Comparison of ENCODE assay signal across 24 cellular contexts in genomic region chr16:72309001-72309400, GRCh38.
DNase-seq lines count a peak whose midpoint lies in the region; ATAC-seq, FAIRE-seq and TF ChIP-seq lines count a peak whose summit lies in the region.
"Had no signal": no experiment of that assay in that cellular context is flagged by ENCODE, and none has a peak within 500 bp of the region (broad histone marks: within the 10 kb centered on the region; RNA-seq: fewer than 3 reads in every experiment).

No MANE protein-coding gene starts in this region.

- no peak overlapping the region for H3K23ac ChIP-seq in H9 (ENCODE audit: insufficient read length, low read depth, low read length)

- no CpG with 5 or more reads among the region's 4 CpGs for WGBS in H9 (ENCODE audit: extremely low coverage, insufficient read length, low lambda C conversion rate)
- 33 to 53% methylated on average over 4 of the region's 4 CpGs for WGBS in body of pancreas, 2 donors
- 43 to 54% methylated on average over 4 of the region's 4 CpGs for WGBS in pancreas, 2 donors

- no peak for TF ChIP-seq POLR2A in body of pancreas (IDR thresholded peaks at IDR 0.05)

- no peaks in the 10 kb centered on the region for H3K4me1 ChIP-seq in H9 (ENCODE audit: insufficient read depth, low read length)
- peaks cover 9% of the 10 kb centered on the region for H3K4me1 ChIP-seq in body of pancreas
- no peaks in the 10 kb centered on the region for H3K4me1 ChIP-seq in pancreas
- H3K4me1 ChIP-seq: A549; BE2C; BLaER1 treated with 17β-estradiol and CSF1 and Interleukin-3, amounts not matched to agents 10 nM and 100 nM had no signal

- ATAC-seq in body of pancreas (peak; percentile 74), pancreas (peak in 3 of 4 donors; percentile 37 to 46 (median 39)), GM18858 (IDR thresholded peaks at IDR 0.05; ENCODE audit: unreplicated experiment) (no peak), omental fat pad (ENCODE audit: low FRiP score) (no peak)
- ATAC-seq: A549, GM12878 had no signal

- peaks cover 5% of the 10 kb centered on the region in 2 experiments; a peak in 2 of 4 replicates for H3K4me1 Mint-ChIP-seq in H9
- H3K4me1 Mint-ChIP-seq: CD14-positive monocyte; CD8-positive, alpha-beta memory T cell had no signal

- H3K56ac ChIP-seq in H9 (ENCODE audit: insufficient read length, low read depth, low read length): no peak overlapping the region

- H3K27ac ChIP-seq in H9 (ENCODE audit: insufficient read length, low read depth, low read length) (no peak overlapping the region), body of pancreas (peak overlapping the region in 1 of 4 donors; percentile 30), pancreas (no peak overlapping the region), dorsolateral prefrontal cortex (no peak overlapping the region)
- H3K27ac ChIP-seq: A549; BLaER1 treated with 17β-estradiol and CSF1 and Interleukin-3, amounts not matched to agents 10 nM and 100 nM had no signal

- H3K4me3 Mint-ChIP-seq in H9: no peak overlapping the region
- H3K4me3 Mint-ChIP-seq: CD14-positive monocyte; CD4-positive, alpha-beta T cell; CD8-positive, alpha-beta memory T cell had no signal

- H2BK15ac ChIP-seq in H9 (ENCODE audit: low read depth, low read length): no peak overlapping the region

- H3K79me1 ChIP-seq in H9 (ENCODE audit: insufficient read depth, low read depth, low read length, poor library complexity, severe bottlenecking): no peaks in the 10 kb centered on the region

- H2BK20ac ChIP-seq in H9 (ENCODE audit: low read depth, low read length, poor library complexity, severe bottlenecking): no peak overlapping the region

- H3K9ac ChIP-seq in H9 (ENCODE audit: extremely low read depth, insufficient read length, low read length): no peak overlapping the region
- H3K9ac ChIP-seq: BLaER1 treated with 17β-estradiol and CSF1 and Interleukin-3, amounts not matched to agents 10 nM and 100 nM had no signal

- H3K14ac ChIP-seq in H9 (ENCODE audit: insufficient read depth, low read length): no peak overlapping the region

- H3T11ph ChIP-seq in H9 (ENCODE audit: low read length): no peak overlapping the region

- no peak overlapping the region for H3K4me2 ChIP-seq in H9 (ENCODE audit: insufficient read depth, insufficient read length, low read length)
- H3K4me2 ChIP-seq: A549; BLaER1 treated with 17β-estradiol and CSF1 and Interleukin-3, amounts not matched to agents 10 nM and 100 nM had no signal

- H3K4ac ChIP-seq in H9 (ENCODE audit: low read depth, low read length): no peak overlapping the region

- no peak overlapping the region for H4K91ac ChIP-seq in H9 (ENCODE audit: insufficient read length, low read depth, low read length)

- no peak overlapping the region for H4K5ac ChIP-seq in H9 (ENCODE audit: insufficient read length, low read depth, low read length)

- DNase-seq in H9: no peak
- peak in 1 of 4 donors; percentile 14 for DNase-seq in body of pancreas
- DNase-seq in pancreas: no peak
- DNase-seq in omental fat pad (ENCODE audit: low spot score): no peak
- DNase-seq in dorsolateral prefrontal cortex: no peak
- DNase-seq: 8988T; ACHN; AML-193; BE2C; CD4-positive, alpha-beta T cell; CD8-positive, alpha-beta memory T cell; DMS 273 treated with DMSO at 0.1 percent for 48 hours; DMS79; EL; GDM1; GOT3; HCEC 1CT had no signal

- intact Hi-C loops in body of pancreas (cut with DNase I): no loop called here
- intact Hi-C loops in pancreas (cut with DNase I): no loop called here
- intact Hi-C loops in dorsolateral prefrontal cortex (cut with DNase I): no loop called here

- no peaks in the 10 kb centered on the region for H3K27me3 Mint-ChIP-seq in H9 (ENCODE audit: low read depth)
- H3K27me3 Mint-ChIP-seq: CD4-positive, alpha-beta T cell; CD8-positive, alpha-beta memory T cell had no signal

- H2AFZ ChIP-seq in H9 (ENCODE audit: low read length): no peak overlapping the region

- H3K4me3 ChIP-seq in body of pancreas (no peak overlapping the region), pancreas (no peak overlapping the region), dorsolateral prefrontal cortex (no peak overlapping the region)
- H3K4me3 ChIP-seq: A549; BLaER1 treated with 17β-estradiol and CSF1 and Interleukin-3, amounts not matched to agents 10 nM and 100 nM; GM12878 had no signal

- H2BK120ac ChIP-seq in H9 (ENCODE audit: low read depth, low read length, poor library complexity, severe bottlenecking): peak overlapping the region; percentile 36

- H4K20me1 ChIP-seq in H9 (ENCODE audit: control insufficient read depth, insufficient read depth, insufficient read length): no peaks in the 10 kb centered on the region
- H4K20me1 ChIP-seq: BLaER1 treated with 17β-estradiol and CSF1 and Interleukin-3, amounts not matched to agents 10 nM and 100 nM had no signal

- H3K9me3 Mint-ChIP-seq in H9: peaks cover 20 to 29% of the 10 kb centered on the region in 2 experiments

- H3K27me3 ChIP-seq in H9 (ENCODE audit: insufficient read depth, low read length) (no peaks in the 10 kb centered on the region), body of pancreas (no peaks in the 10 kb centered on the region), pancreas (no peaks in the 10 kb centered on the region), dorsolateral prefrontal cortex (no peaks in the 10 kb centered on the region)
- H3K27me3 ChIP-seq: BE2C; BLaER1 treated with 17β-estradiol and CSF1 and Interleukin-3, amounts not matched to agents 10 nM and 100 nM had no signal

- TF ChIP-seq CTCF in H9 (conservative IDR thresholded peaks at IDR 0.05) (no peak), body of pancreas (IDR thresholded peaks at IDR 0.05) (no peak), pancreas (IDR thresholded peaks at IDR 0.05) (no peak), omental fat pad (IDR thresholded peaks at IDR 0.05) (no peak), dorsolateral prefrontal cortex (IDR thresholded peaks at IDR 0.05 in 54 of 56, conservative IDR thresholded peaks at IDR 0.05 in 2 of 56; ENCODE audit: low read depth in 1 of 56, partially characterized antibody in 56 of 56) (no peak)

- H3K9me3 ChIP-seq in H9 (ENCODE audit: control insufficient read depth, low read depth, low read length) (no peaks in the 10 kb centered on the region), body of pancreas (no peaks in the 10 kb centered on the region), pancreas (no peaks in the 10 kb centered on the region)

- no peak overlapping the region for H4K8ac ChIP-seq in H9 (replicated peaks; ENCODE audit: insufficient read length, low read depth, low read length)

- H3K79me2 ChIP-seq in H9 (ENCODE audit: insufficient read depth, low read length): no peaks in the 10 kb centered on the region

- no peak overlapping the region for H3K27ac Mint-ChIP-seq in H9
- H3K27ac Mint-ChIP-seq: CD14-positive monocyte; CD4-positive, alpha-beta T cell; CD8-positive, alpha-beta memory T cell had no signal

- no peak overlapping the region for H2AK5ac ChIP-seq in H9 (ENCODE audit: insufficient read length, low read length)

- H3K36me3 ChIP-seq in body of pancreas (replicated peaks in 1 of 2; ENCODE audit: insufficient read depth in 1 of 2, low read depth in 2 of 2) (no peaks in the 10 kb centered on the region), pancreas (no peaks in the 10 kb centered on the region)
- H3K36me3 ChIP-seq: BE2C; BLaER1 treated with 17β-estradiol and CSF1 and Interleukin-3, amounts not matched to agents 10 nM and 100 nM had no signal

- no peak for FAIRE-seq in pancreas (lab: Jason Lieb, UNC)
- FAIRE-seq: A549, D721Med, GM12878, H54 had no signal

- H2BK5ac ChIP-seq in H9 (ENCODE audit: insufficient read length, low read length): no peak overlapping the region

- peaks cover 15 to 26% (median 16%) of the 10 kb centered on the region in 3 experiments for H3K36me3 Mint-ChIP-seq in H9 (ENCODE audit: insufficient read depth in 1 of 3, low read depth in 3 of 3)

- no peak overlapping the region for H2BK12ac ChIP-seq in H9 (ENCODE audit: insufficient read length, low read depth, low read length)

- H3K18ac ChIP-seq in H9 (ENCODE audit: insufficient read length, low read depth, low read length): no peak overlapping the region

- H3K23me2 ChIP-seq in H9 (ENCODE audit: insufficient read length, low read depth, low read length, poor library complexity, severe bottlenecking): no peaks in the 10 kb centered on the region

Comparison
In these comparisons a context has a peak if more than half of its experiments do, and no peak if none do; other contexts are left out.
1. ATAC-seq: peak in body of pancreas (single experiment) and pancreas (3 of 4); none in GM18858 (single experiment) and omental fat pad (single experiment).